21 cellular contexts compared by ENCODE assay signal in genomic region chr2:14690926-14691325, GRCh38. TPM values are rescaled to one million over a fixed set of nuclear protein-coding genes. Genes with fewer than 3 reads are reported as not detected.
"Had no signal": no experiment of that assay in that cellular context is flagged by ENCODE, and none has a peak within 500 bp of the region (broad histone marks: within the 10 kb centered on the region; RNA-seq: fewer than 3 reads in every experiment).

No MANE protein-coding gene starts in this region.

- DNase-seq: IMR-90; Karpas-422; KG1; MM.1S; NCI-H1092 treated with DMSO at 0.1 percent for 48 hours; NCI-H1436; NCI-H187; NCI-H2029; NCI-H2171 treated with DMSO at 0.1 percent for 48 hours; NCI-H345; NCI-H446 treated with DMSO at 0.1 percent for 48 hours; NCI-H524; NCI-H526 treated with DMSO at 0.1 percent for 48 hours; NCI-H748 treated with DMSO at 0.1 percent for 48 hours; NK-92 treated with Interleukin-12 subunit alpha and Interleukin-12 subunit beta, amount 100 ng/mL, for 24 hours; OCI-M1; RPMI8226; SHP77; SJCRH30 had no signal

- H3K9me3 ChIP-seq: SJCRH30 had no signal

- H3K4me3 ChIP-seq: SJCRH30 had no signal

- H3K27me3 ChIP-seq: SJCRH30 had no signal

- ATAC-seq: HepG2, SK-N-SH treated with all-trans-retinoic acid at 6 μM for 48 hours had no signal

- H3K4me1 ChIP-seq: SJCRH30 had no signal

- H3K27ac ChIP-seq: SJCRH30 had no signal

- H3K36me3 ChIP-seq: SJCRH30 had no signal

RNA-seq across cellular contexts. Expression of gene LRATD1, which starts 58.4 kb away (rescaled TPM):
- total RNA-seq: HepG2, SJCRH30 had no signal
